In the genomic region with DNA sequence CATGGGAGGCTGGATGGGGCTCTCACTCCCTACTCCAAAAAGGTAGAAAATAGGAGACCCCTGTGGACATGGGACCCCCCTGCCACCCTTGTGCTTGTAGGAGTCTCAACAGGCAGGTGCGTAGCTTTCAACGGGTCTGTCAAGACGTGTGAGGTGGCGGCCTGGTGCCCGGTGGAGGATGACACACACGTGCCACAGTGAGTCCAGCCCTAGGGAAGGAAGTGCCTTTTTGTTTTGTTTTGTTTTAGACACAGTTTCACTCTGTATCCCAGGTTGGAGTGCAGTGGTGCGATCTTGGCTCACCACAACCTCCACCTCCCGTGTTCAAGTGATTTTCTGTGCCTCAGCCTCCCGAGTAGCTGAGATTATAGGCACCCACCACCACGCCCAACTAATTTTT, we compare ENCODE assay signal across 14 cellular contexts. TPM values are rescaled to one million over a fixed set of nuclear protein-coding genes. Genes with fewer than 3 reads are reported as not detected.
DNase-seq lines count a peak whose midpoint lies in the region; ATAC-seq and TF ChIP-seq lines count a peak whose summit lies in the region.
"Had no signal": no experiment of that assay in that cellular context is flagged by ENCODE, and none has a peak within 500 bp of the region (broad histone marks: within the 10 kb centered on the region; RNA-seq: fewer than 3 reads in every experiment).

No MANE protein-coding gene starts in this region.

- peaks cover 7% of the 10 kb centered on the region for H3K36me3 Mint-ChIP-seq in central memory CD8-positive, alpha-beta T cell (ENCODE audit: insufficient read depth)
- H3K36me3 Mint-ChIP-seq in stimulated activated effector memory CD8-positive, alpha-beta T cell treated with anti-CD3 and anti-CD28 coated beads, Interleukin-12 subunit alpha, Interleukin-12 subunit beta, amount 100 ng/mL, for 72 hours, result peaks cover 93% of the 10 kb centered on the region

- H3K4me3 ChIP-seq in Peyer's patch, result no peak overlapping the region
- H3K4me3 ChIP-seq: right lobe of liver had no signal

- ATAC-seq in central memory CD8-positive, alpha-beta T cell (replicated peaks; ENCODE audit: extremely low read depth, poor library complexity, severe bottlenecking), result peak; percentile 26
- ATAC-seq in stimulated activated effector memory CD8-positive, alpha-beta T cell treated with anti-CD3 and anti-CD28 coated beads, Interleukin-12 subunit alpha, Interleukin-12 subunit beta, amount 100 ng/mL, for 72 hours, result peak; percentile 38
- ATAC-seq in GM21825 (IDR thresholded peaks at IDR 0.05; ENCODE audit: unreplicated experiment), result no peak

- H3K27ac ChIP-seq in Peyer's patch, result peak overlapping the region; percentile 52 to 74 (median 66)
- H3K27ac ChIP-seq: right lobe of liver had no signal

- no peaks in the 10 kb centered on the region for H3K9me3 Mint-ChIP-seq in central memory CD8-positive, alpha-beta T cell
- H3K9me3 Mint-ChIP-seq in stimulated activated effector memory CD8-positive, alpha-beta T cell treated with anti-CD3 and anti-CD28 coated beads, Interleukin-12 subunit alpha, Interleukin-12 subunit beta, amount 100 ng/mL, for 72 hours, result no peaks in the 10 kb centered on the region
- H3K9me3 Mint-ChIP-seq: mesothelial cell of epicardium had no signal

- H3K27ac Mint-ChIP-seq in central memory CD8-positive, alpha-beta T cell (ENCODE audit: low read depth), result peak overlapping the region; percentile 94
- peak overlapping the region; percentile 89 for H3K27ac Mint-ChIP-seq in stimulated activated effector memory CD8-positive, alpha-beta T cell treated with anti-CD3 and anti-CD28 coated beads, Interleukin-12 subunit alpha, Interleukin-12 subunit beta, amount 100 ng/mL, for 72 hours
- H3K27ac Mint-ChIP-seq: mesothelial cell of epicardium had no signal

- DNase-seq in activated effector memory CD4-positive, alpha-beta T cell treated with Interleukin-2 at 50 U/mL for 16 hours, result peak; percentile 21
- DNase-seq in activated effector memory CD4-positive, alpha-beta T cell treated with anti-CD3 and anti-CD28 coated beads, Interleukin-2, amount 50 U/mL, for 16 hours, result no peak
- DNase-seq in Peyer's patch, result peak in 2 of 3 donors; percentile 49 to 63
- DNase-seq in central memory CD8-positive, alpha-beta T cell (ENCODE audit: low spot score in 2 of 2), result no peak
- DNase-seq in stimulated activated effector memory CD8-positive, alpha-beta T cell treated with anti-CD3 and anti-CD28 coated beads, Interleukin-12 subunit alpha, Interleukin-12 subunit beta, amount 100 ng/mL, for 72 hours (ENCODE audit: low spot score in 2 of 2), result no peak
- no peak for DNase-seq in NK-92 (lab: John Stamatoyannopoulos, UW; ENCODE audit: unreplicated experiment)
- no peak for DNase-seq in EL
- DNase-seq: activated CD8-positive, alpha-beta memory T cell treated with anti-CD3 and anti-CD28 coated beads, Interleukin-2, amount 50 U/mL, for 48 hours; hippocampal formation; IMR-90; NCI-H1930; right lobe of liver had no signal

- no peak for TF ChIP-seq CTCF in Peyer's patch (IDR thresholded peaks at IDR 0.05)

- no peaks in the 10 kb centered on the region for H3K27me3 ChIP-seq in Peyer's patch
- H3K27me3 ChIP-seq: right lobe of liver had no signal

- peaks cover 0 to 19% (median 8%) of the 10 kb centered on the region in 4 donors for H3K4me1 ChIP-seq in Peyer's patch

- no peak for TF ChIP-seq POLR2A in Peyer's patch (IDR thresholded peaks at IDR 0.05)

- peaks cover 33% of the 10 kb centered on the region for H3K4me1 Mint-ChIP-seq in central memory CD8-positive, alpha-beta T cell
- H3K4me1 Mint-ChIP-seq in stimulated activated effector memory CD8-positive, alpha-beta T cell treated with anti-CD3 and anti-CD28 coated beads, Interleukin-12 subunit alpha, Interleukin-12 subunit beta, amount 100 ng/mL, for 72 hours, result peaks cover 31% of the 10 kb centered on the region

- no peaks in the 10 kb centered on the region for H3K9me3 ChIP-seq in Peyer's patch
- H3K9me3 ChIP-seq: right lobe of liver had no signal

- H3K36me3 ChIP-seq in Peyer's patch, result peaks cover 0 to 43% (median 0%) of the 10 kb centered on the region in 3 donors
- H3K36me3 ChIP-seq: right lobe of liver had no signal

- no peak overlapping the region for H3K4me3 Mint-ChIP-seq in central memory CD8-positive, alpha-beta T cell
- peak overlapping the region; percentile 13 for H3K4me3 Mint-ChIP-seq in stimulated activated effector memory CD8-positive, alpha-beta T cell treated with anti-CD3 and anti-CD28 coated beads, Interleukin-12 subunit alpha, Interleukin-12 subunit beta, amount 100 ng/mL, for 72 hours
- H3K4me3 Mint-ChIP-seq: mesothelial cell of epicardium had no signal

- H3K27me3 Mint-ChIP-seq in central memory CD8-positive, alpha-beta T cell, result no peaks in the 10 kb centered on the region

RNA-seq across cellular contexts. Expression of gene P2RX4, which starts 12.9 kb away (rescaled TPM):
- 100 to 1,000 TPM in 3 of 4 donors, 10 to 100 TPM in 1; 42.9 to 248 (median 154) TPM for total RNA-seq in Peyer's patch

Comparison
In these comparisons a context has a peak if more than half of its experiments do, and no peak if none do; other contexts are left out.
1. DNase-seq: peak in activated effector memory CD4-positive, alpha-beta T cell treated with Interleukin-2 at 50 U/mL for 16 hours (single experiment) and Peyer's patch (2 of 3); none in activated effector memory CD4-positive, alpha-beta T cell treated with anti-CD3 and anti-CD28 coated beads, Interleukin-2, amount 50 U/mL, for 16 hours (single experiment), central memory CD8-positive, alpha-beta T cell (0 of 2), stimulated activated effector memory CD8-positive, alpha-beta T cell treated with anti-CD3 and anti-CD28 coated beads, Interleukin-12 subunit alpha, Interleukin-12 subunit beta, amount 100 ng/mL, for 72 hours (0 of 2), NK-92 (single experiment) and EL (single experiment).